In the genomic region with DNA sequence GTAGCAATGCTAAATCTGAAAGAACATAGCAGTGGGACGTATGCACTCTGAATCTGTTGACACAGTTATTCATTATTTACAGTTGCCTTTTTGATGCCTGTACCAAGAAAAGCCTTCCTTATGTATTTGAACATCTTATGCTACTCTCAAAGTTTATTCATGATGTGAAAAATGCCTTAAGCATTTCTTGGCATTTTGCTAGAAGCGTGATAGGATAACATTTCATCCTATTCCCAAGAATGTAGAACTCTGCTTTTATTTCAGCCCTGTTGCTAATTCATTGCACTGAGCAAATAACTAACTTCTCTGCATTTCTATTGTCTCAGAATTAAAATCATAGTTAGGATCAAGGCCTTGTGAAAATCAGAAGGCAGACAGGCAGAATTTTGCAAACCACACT, we compare ENCODE assay signal across 25 cellular contexts.
DNase-seq lines count a peak whose midpoint lies in the region; ATAC-seq, FAIRE-seq and TF ChIP-seq lines count a peak whose summit lies in the region.
"Had no signal": no experiment of that assay in that cellular context is flagged by ENCODE, and none has a peak within 500 bp of the region (broad histone marks: within the 10 kb centered on the region; RNA-seq: fewer than 3 reads in every experiment).

No MANE protein-coding gene starts in this region.

- H3K27ac ChIP-seq in GM23248 (no peak overlapping the region), pancreas (no peak overlapping the region)
- H3K27ac ChIP-seq: BLaER1, PC-9, SJCRH30 had no signal

- no peaks in the 10 kb centered on the region for H3K36me3 ChIP-seq in GM23248 (ENCODE audit: low read depth)
- no peaks in the 10 kb centered on the region for H3K36me3 ChIP-seq in pancreas
- H3K36me3 ChIP-seq: BLaER1, HAP-1, SJCRH30 had no signal

- DNase-seq in GM23248 (peak; percentile 10), dedifferentiated amniotic fluid mesenchymal stem cell (ENCODE audit: extremely low spot score) (peak; percentile 75), iris pigment epithelial cell (ENCODE audit: low read depth) (peak; percentile 3), pancreas (no peak)
- DNase-seq: CD4-positive, CD25-positive, alpha-beta regulatory T cell; HFFc6; KBM-7; MV-4-11; NCI-H1105; NCI-H146; NCI-H2029; NCI-H446; NCI-H524 treated with DMSO at 0.1 percent for 48 hours; NCI-H82; NK-92 treated with Interleukin-12 subunit alpha and Interleukin-12 subunit beta, amount 100 ng/mL, for 24 hours; PC-9; SJCRH30 had no signal

- no peaks in the 10 kb centered on the region for H4K20me1 ChIP-seq in GM23248 (ENCODE audit: insufficient read depth)
- H4K20me1 ChIP-seq: BLaER1 had no signal

- intact Hi-C loops in pancreas (cut with DNase I), result no loop called here

- H3K27me3 ChIP-seq in GM23248 (replicated peaks; ENCODE audit: insufficient read depth) (no peaks in the 10 kb centered on the region), pancreas (no peaks in the 10 kb centered on the region)
- H3K27me3 ChIP-seq: BLaER1, SJCRH30 had no signal

- TF ChIP-seq CTCF in pancreas (IDR thresholded peaks at IDR 0.05), result no peak

- no peaks in the 10 kb centered on the region for H3K9me3 ChIP-seq in GM23248 (ENCODE audit: low read depth)
- H3K9me3 ChIP-seq in pancreas, result no peaks in the 10 kb centered on the region
- H3K9me3 ChIP-seq: HAP-1, SJCRH30 had no signal

- ATAC-seq in GM21423 (IDR thresholded peaks at IDR 0.05; ENCODE audit: unreplicated experiment) (no peak), GM21515 (IDR thresholded peaks at IDR 0.05; ENCODE audit: unreplicated experiment) (no peak), pancreas (no peak), GM19463 (IDR thresholded peaks at IDR 0.05; ENCODE audit: unreplicated experiment) (no peak)
- ATAC-seq: Right ventricle myocardium inferior, SK-N-SH treated with all-trans-retinoic acid at 6 μM for 48 hours had no signal

- H3K9me2 ChIP-seq in GM23248 (ENCODE audit: insufficient read depth), result no peaks in the 10 kb centered on the region

- no peak overlapping the region for H3K9ac ChIP-seq in GM23248
- H3K9ac ChIP-seq: BLaER1 had no signal

- H3K4me1 ChIP-seq in GM23248 (ENCODE audit: insufficient read depth) (peaks cover 16% of the 10 kb centered on the region), pancreas (no peaks in the 10 kb centered on the region)
- H3K4me1 ChIP-seq: HAP-1 had no signal

- no peak overlapping the region for H3K4me2 ChIP-seq in GM23248 (ENCODE audit: unreplicated experiment)
- H3K4me2 ChIP-seq: BLaER1, PC-9 had no signal

- H3K4me3 ChIP-seq in GM23248 (no peak overlapping the region), pancreas (no peak overlapping the region)
- H3K4me3 ChIP-seq: BLaER1, HAP-1, PC-9, SJCRH30 had no signal

- no peak overlapping the region for H2AFZ ChIP-seq in GM23248
- H2AFZ ChIP-seq: PC-9 had no signal

- H3F3A ChIP-seq in GM23248 (ENCODE audit: insufficient read depth), result peaks cover 20% of the 10 kb centered on the region; the same call in 1 of the 2 replicates

- FAIRE-seq in pancreas (lab: Jason Lieb, UNC), result no peak
- FAIRE-seq: HTR-8/SVneo had no signal

- in situ Hi-C loops in GM23248 (cut with MboI), result no loop called here

- no peaks in the 10 kb centered on the region for H3K79me2 ChIP-seq in GM23248 (ENCODE audit: insufficient read depth)

- WGBS in GM23248 (ENCODE audit: low coverage in 1 of 2, low lambda C conversion rate in 2 of 2, missing lambda C conversion rate in 2 of 2), 2 experiments, result 93 to 94% methylated on average over 2 of the region's 2 CpGs
- 58 to 76% methylated on average over 2 of the region's 2 CpGs for WGBS in pancreas, 2 donors

Comparison
In these comparisons a context has a peak if more than half of its experiments do, and no peak if none do; other contexts are left out.
1. DNase-seq: peak in GM23248 (single experiment), dedifferentiated amniotic fluid mesenchymal stem cell (single experiment) and iris pigment epithelial cell (single experiment); none in pancreas (0 of 6).